ENCODE assay signal across 8 cellular contexts in genomic region chr20:50191065-50191565, GRCh38.
DNase-seq lines count a peak whose midpoint lies in the region; ATAC-seq lines count a peak whose summit lies in the region.

No MANE protein-coding gene starts in this region.

- DNase-seq in NCI-H345 (lab: John Stamatoyannopoulos, UW), result peak; percentile 66
- DNase-seq in NCI-H345 treated with DMSO at 0.1 percent for 48 hours (lab: John Stamatoyannopoulos, UW; ENCODE audit: unreplicated experiment), result no peak
- peak in 4 of 5 experiments; percentile 30 to 75 (median 40) for DNase-seq in T-helper 2 cell
- DNase-seq in stimulated activated CD4-positive, alpha-beta T cell treated with anti-CD3 and anti-CD28 coated beads, Interleukin-15, amount 100 ng/mL, for 1 hour (ENCODE audit: low read depth in 1 of 2, low spot score in 1 of 2), result peak; percentile 40 to 47
- DNase-seq in medulla oblongata (ENCODE audit: extremely low spot score), result no peak

- ATAC-seq in HG03571 (IDR thresholded peaks at IDR 0.05; ENCODE audit: unreplicated experiment), result peak; percentile 28

- no peaks in the 10 kb centered on the region for H3K9me3 ChIP-seq in iPS-18a (ENCODE audit: control insufficient read depth, low read depth, low read length)

- H3K9ac ChIP-seq in iPS-18a (ENCODE audit: low read length), result peak overlapping the region; percentile 85

- no peaks in the 10 kb centered on the region for H3K36me3 ChIP-seq in iPS-18a (ENCODE audit: control insufficient read depth, low read depth, low read length)

- no peaks in the 10 kb centered on the region for H3K27me3 ChIP-seq in iPS-18a (ENCODE audit: control insufficient read depth, insufficient read depth, low read length)

- peaks cover 21% of the 10 kb centered on the region for H3K4me1 ChIP-seq in iPS-18a (ENCODE audit: control insufficient read depth, low read depth, low read length)

- H3K4me3 ChIP-seq in iPS-18a (ENCODE audit: low read length), result peak overlapping the region; percentile 76

- peak overlapping the region; percentile 85 for H3K27ac ChIP-seq in angular gyrus (ENCODE audit: low read depth, low read length)
- no peak overlapping the region for H3K27ac ChIP-seq in iPS-18a (ENCODE audit: low read length)

Comparison
In these comparisons a context has a peak if more than half of its experiments do, and no peak if none do; other contexts are left out.
1. DNase-seq: peak in NCI-H345 (single experiment), T-helper 2 cell (4 of 5) and stimulated activated CD4-positive, alpha-beta T cell treated with anti-CD3 and anti-CD28 coated beads, Interleukin-15, amount 100 ng/mL, for 1 hour (2 of 2); none in NCI-H345 treated with DMSO at 0.1 percent for 48 hours (single experiment) and medulla oblongata (single experiment).